Comparison of ENCODE assay signal across 2 cellular contexts in genomic region chr9:37751186-37751585, GRCh38.
TF ChIP-seq lines count a peak whose summit lies in the region.

No MANE protein-coding gene starts in this region.

TF ChIP-seq in HepG2, 621 proteins besides CTCF, POLR2A, EP300 and RAD21 (continues in another document):
- TF ChIP-seq GRHL1 (CRISPR knock-in tag; conservative IDR thresholded peaks at IDR 0.05) (no peak), KLF15 (CRISPR knock-in tag; IDR thresholded peaks at IDR 0.05; ENCODE audit: borderline replicate concordance) (no peak), ZSCAN9 (CRISPR knock-in tag; IDR thresholded peaks at IDR 0.05; ENCODE audit: borderline replicate concordance) (no peak), CHD4 (IDR thresholded peaks at IDR 0.05; ENCODE audit: borderline replicate concordance, low read length) (no peak), GATAD2A (CRISPR knock-in tag; IDR thresholded peaks at IDR 0.05) (no peak), ARHGAP35 (CRISPR knock-in tag; IDR thresholded peaks at IDR 0.05; ENCODE audit: borderline replicate concordance) (no peak), PLRG1 (conservative IDR thresholded peaks at IDR 0.05) (no peak), ZNF17 (CRISPR knock-in tag; IDR thresholded peaks at IDR 0.05) (no peak), CENPT (CRISPR knock-in tag; IDR thresholded peaks at IDR 0.05; ENCODE audit: low read depth) (no peak), KDM3A (CRISPR knock-in tag; IDR thresholded peaks at IDR 0.05; ENCODE audit: low read depth) (no peak), ZNF275 (CRISPR knock-in tag; IDR thresholded peaks at IDR 0.05; ENCODE audit: borderline replicate concordance) (no peak), TERF1 (CRISPR knock-in tag; IDR thresholded peaks at IDR 0.05) (no peak), AGO1 (IDR thresholded peaks at IDR 0.05; ENCODE audit: low read depth, low read length, poor library complexity, severe bottlenecking) (no peak), ZNF589 (CRISPR knock-in tag; conservative IDR thresholded peaks at IDR 0.05) (no peak), ZNF142 (CRISPR knock-in tag; IDR thresholded peaks at IDR 0.05) (no peak), NFE2 (CRISPR knock-in tag; IDR thresholded peaks at IDR 0.05) (no peak), ZFP36L2 (CRISPR knock-in tag; IDR thresholded peaks at IDR 0.05) (no peak), ZNF614 (CRISPR knock-in tag; IDR thresholded peaks at IDR 0.05; ENCODE audit: borderline replicate concordance) (no peak)

TF ChIP-seq in K562, 482 proteins besides CTCF, POLR2A, EP300 and RAD21:
- TF ChIP-seq DMBX1 (CRISPR knock-in tag; IDR thresholded peaks at IDR 0.05; ENCODE audit: borderline replicate concordance): no peak
- no peak for TF ChIP-seq CHCHD3 (CRISPR knock-in tag; IDR thresholded peaks at IDR 0.05)
- TF ChIP-seq NFE2L1 (tag; IDR thresholded peaks at IDR 0.05; ENCODE audit: borderline replicate concordance, low read depth): no peak
- TF ChIP-seq SREBF1 (IDR thresholded peaks at IDR 0.05; ENCODE audit: borderline replicate concordance, low read depth, low read length): no peak
- no peak for TF ChIP-seq NKRF (IDR thresholded peaks at IDR 0.05; ENCODE audit: borderline replicate concordance)
- no peak for TF ChIP-seq UBTF (IDR thresholded peaks at IDR 0.05; ENCODE audit: borderline replicate concordance in 1 of 2, low read depth in 2 of 2, low read length in 2 of 2)
- TF ChIP-seq SMARCC2 (IDR thresholded peaks at IDR 0.05; ENCODE audit: low read depth): no peak
- no peak for TF ChIP-seq RFX7 (CRISPR knock-in tag; IDR thresholded peaks at IDR 0.05)
- TF ChIP-seq CTCFL (IDR thresholded peaks at IDR 0.05; ENCODE audit: borderline replicate concordance, insufficient read depth, low read depth, low read length, poor library complexity, severe bottlenecking): no peak
- no peak for TF ChIP-seq ZBTB49 (CRISPR knock-in tag; IDR thresholded peaks at IDR 0.05; ENCODE audit: borderline replicate concordance)
- no peak for TF ChIP-seq TCFL5 (CRISPR knock-in tag; conservative IDR thresholded peaks at IDR 0.05)
- no peak for TF ChIP-seq ZNF143 (CRISPR knock-in tag; IDR thresholded peaks at IDR 0.05)
- TF ChIP-seq ZNF165 (CRISPR knock-in tag; IDR thresholded peaks at IDR 0.05; ENCODE audit: borderline replicate concordance): no peak
- TF ChIP-seq RBBP5 (IDR thresholded peaks at IDR 0.05; ENCODE audit: borderline replicate concordance, insufficient read depth, low read length, poor library complexity, severe bottlenecking): no peak
- TF ChIP-seq PRPF4 (IDR thresholded peaks at IDR 0.05; ENCODE audit: insufficient read depth, low read depth, low read length, poor library complexity, severe bottlenecking): no peak
- TF ChIP-seq NCOA1 (IDR thresholded peaks at IDR 0.05; ENCODE audit: low read depth): no peak
- no peak for TF ChIP-seq CGGBP1 (CRISPR knock-in tag; IDR thresholded peaks at IDR 0.05)
- no peak for TF ChIP-seq CREBBP (IDR thresholded peaks at IDR 0.05; ENCODE audit: low read depth, low read length)
